In genomic region chr10:110860576-110861241, GRCh38 we compare ENCODE assay signal across 1 cellular context.
A peak's percentile ranks its signal among the peaks of the same experiment; 100 is the strongest.
TF ChIP-seq lines count a peak whose summit lies in the region.

No MANE protein-coding gene starts in this region.

TF ChIP-seq in GM12878, 131 proteins besides CTCF, POLR2A, EP300 and RAD21 (continued from another document and continues in another):
- no peak for TF ChIP-seq CEBPB (IDR thresholded peaks at IDR 0.05; ENCODE audit: borderline replicate concordance in 1 of 2, low read depth in 2 of 2, low read length in 2 of 2)
- TF ChIP-seq IKZF2 (IDR thresholded peaks at IDR 0.05), result peak; percentile 69 to 70; a peak in 3 of 4 replicates
- peak; percentile 35; the same call in 1 of the 2 replicates for TF ChIP-seq CHD2 (IDR thresholded peaks at IDR 0.05; ENCODE audit: borderline replicate concordance, low read depth, low read length)
- TF ChIP-seq WRNIP1 (IDR thresholded peaks at IDR 0.05; ENCODE audit: borderline replicate concordance, low read depth, low read length), result no peak; the same call in 1 of the 2 replicates
- peak; percentile 54; the same call in 1 of the 2 replicates for TF ChIP-seq ZNF217 (IDR thresholded peaks at IDR 0.05)
- TF ChIP-seq POLR2AphosphoS2 (IDR thresholded peaks at IDR 0.05; ENCODE audit: low read depth, low read length), result no peak
- peak; percentile 15 for TF ChIP-seq SKIL (IDR thresholded peaks at IDR 0.05; ENCODE audit: low read depth, poor library complexity, severe bottlenecking)
- peak; percentile 29; the same call in 1 of the 2 replicates for TF ChIP-seq CBX5 (IDR thresholded peaks at IDR 0.05; ENCODE audit: low read depth)
- no peak for TF ChIP-seq TCF12 (IDR thresholded peaks at IDR 0.05; ENCODE audit: low read depth, low read length)
- peak; percentile 88 for TF ChIP-seq NBN (IDR thresholded peaks at IDR 0.05)
- TF ChIP-seq MXI1 (IDR thresholded peaks at IDR 0.05; ENCODE audit: low read depth, low read length), result peak; percentile 68
- TF ChIP-seq MEF2A (IDR thresholded peaks at IDR 0.05; ENCODE audit: insufficient read depth, low read depth, low read length), result no peak
- peak; percentile 79 for TF ChIP-seq RUNX3 (IDR thresholded peaks at IDR 0.05; ENCODE audit: low read length)
- peak; percentile 41; the same call in 1 of the 2 replicates for TF ChIP-seq PKNOX1 (IDR thresholded peaks at IDR 0.05)
- TF ChIP-seq MLLT1 (IDR thresholded peaks at IDR 0.05), result peak; percentile 54
- no peak for TF ChIP-seq E2F4 (IDR thresholded peaks at IDR 0.05; ENCODE audit: low read depth, low read length)
- peak in 1 of 2 experiments; percentile 61; a peak in 2 of 4 replicates for TF ChIP-seq ETV6 (conservative IDR thresholded peaks at IDR 0.05 in 1 of 2, IDR thresholded peaks at IDR 0.05 in 1 of 2; ENCODE audit: borderline replicate concordance in 1 of 2, low read depth in 1 of 2)
- TF ChIP-seq SUZ12 (IDR thresholded peaks at IDR 0.05; ENCODE audit: unreplicated experiment), result no peak
- no peak for TF ChIP-seq RBBP5 (conservative IDR thresholded peaks at IDR 0.05)
- peak; percentile 52; the same call in 1 of the 2 replicates for TF ChIP-seq ATF2 (IDR thresholded peaks at IDR 0.05; ENCODE audit: low read length)
- TF ChIP-seq SREBF1 (IDR thresholded peaks at IDR 0.05; ENCODE audit: low read length), result no peak
- TF ChIP-seq E4F1 (IDR thresholded peaks at IDR 0.05; ENCODE audit: borderline replicate concordance, partially characterized antibody), result no peak
- TF ChIP-seq IKZF1 (conservative IDR thresholded peaks at IDR 0.05), result peak; percentile 81
- TF ChIP-seq PRDM15 (CRISPR knock-in tag; IDR thresholded peaks at IDR 0.05), result peak; percentile 17; the same call in 1 of the 2 replicates
- TF ChIP-seq BHLHE40 (IDR thresholded peaks at IDR 0.05; ENCODE audit: borderline replicate concordance in 1 of 2, low read depth in 2 of 2, low read length in 1 of 2), result peak; percentile 45 to 56; a peak in 2 of 4 replicates
- TF ChIP-seq SREBF2 (IDR thresholded peaks at IDR 0.05; ENCODE audit: low read length), result no peak
- no peak for TF ChIP-seq HDAC6 (IDR thresholded peaks at IDR 0.05; ENCODE audit: unreplicated experiment)
- TF ChIP-seq LARP7 (IDR thresholded peaks at IDR 0.05), result peak; percentile 28; the same call in 1 of the 2 replicates
- no peak for TF ChIP-seq SMAD5 (IDR thresholded peaks at IDR 0.05; ENCODE audit: low read depth)
- no peak for TF ChIP-seq REST (IDR thresholded peaks at IDR 0.05; ENCODE audit: low read depth, low read length)
- peak; percentile 85 for TF ChIP-seq DPF2 (IDR thresholded peaks at IDR 0.05)
- peak; percentile 97 for TF ChIP-seq ZNF687 (IDR thresholded peaks at IDR 0.05)
- TF ChIP-seq GATAD2B (conservative IDR thresholded peaks at IDR 0.05; ENCODE audit: low read depth), result peak; percentile 63; the same call in 1 of the 2 replicates
- peak; percentile 46; the same call in 1 of the 2 replicates for TF ChIP-seq MAX (IDR thresholded peaks at IDR 0.05; ENCODE audit: low read depth, low read length)
